Comparison of ENCODE assay signal across 23 cellular contexts in the genomic region with DNA sequence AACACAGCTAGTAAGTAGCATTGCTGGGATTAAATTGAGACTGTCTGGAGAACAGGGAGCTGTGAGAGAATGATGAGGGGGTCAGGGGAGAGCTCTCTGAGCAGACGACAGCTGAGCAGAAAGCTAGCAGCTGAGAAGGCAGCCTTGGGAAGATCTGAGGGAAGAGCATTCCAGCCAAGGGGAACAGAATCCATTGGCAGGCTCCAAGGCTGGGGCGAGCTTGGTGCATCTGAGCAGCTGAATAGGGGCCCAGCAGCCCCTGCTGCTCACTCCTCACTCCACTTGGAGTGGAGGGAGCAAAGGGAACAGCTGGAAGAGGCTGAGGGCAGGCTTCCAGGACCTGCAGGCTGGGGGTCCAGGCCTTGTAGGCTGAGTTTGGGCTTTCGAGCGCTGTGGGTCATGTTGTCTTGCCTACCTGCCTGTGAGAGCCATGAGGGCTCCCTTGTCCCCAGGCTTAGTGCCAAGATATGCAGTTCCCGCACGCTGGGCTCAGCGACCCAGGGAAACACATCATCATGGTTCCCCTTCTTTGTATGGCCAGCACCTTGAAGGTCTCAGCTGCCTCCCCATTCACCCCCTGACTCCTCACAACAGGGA. TPM values are rescaled to one million over a fixed set of nuclear protein-coding genes. Genes with fewer than 3 reads are reported as not detected.
DNase-seq lines count a peak whose midpoint lies in the region; ATAC-seq, FAIRE-seq and TF ChIP-seq lines count a peak whose summit lies in the region.
"Had no signal": no experiment of that assay in that cellular context is flagged by ENCODE, and none has a peak within 500 bp of the region (broad histone marks: within the 10 kb centered on the region; RNA-seq: fewer than 3 reads in every experiment).

No MANE protein-coding gene starts in this region.

- no peak for TF ChIP-seq EP300 in SK-N-SH (IDR thresholded peaks at IDR 0.05; ENCODE audit: borderline replicate concordance in 1 of 2, low read depth in 1 of 2, low read length in 1 of 2)
- TF ChIP-seq EP300 in gastroesophageal sphincter (IDR thresholded peaks at IDR 0.05) = no peak

- POLR2A ChIA-PET in SK-N-SH (lab: Yijun Ruan, JAX) = interaction anchor here (2.6 kb wide), 1 partner anchor 11 kb away, joined by 13 read pairs; a partner anchor contains a TSS

- H3K4me2 ChIP-seq in SK-N-SH = no peak overlapping the region
- H3K4me2 ChIP-seq: smooth muscle cell had no signal

- DNase-seq in SK-N-SH (no peak), myocyte (ENCODE audit: low read depth) (peak; percentile 97), upper lobe of right lung (peak; percentile 23), NCI-H774 (lab: John Stamatoyannopoulos, UW) (no peak), H54 (ENCODE audit: insufficient read length, low spot score) (no peak)
- DNase-seq: 8988T; activated CD4-positive, alpha-beta T cell treated with anti-CD3 and anti-CD28 coated beads, Interleukin-2, amount 50 U/mL, for 48 hours; activated T-cell treated with anti-CD3 and anti-CD28 coated beads, Interleukin-2, amount 50 U/mL, for 72 hours; lower lobe of right lung; MG63; naive B cell; NCI-H187; NCI-H2227 treated with DMSO at 0.1 percent for 48 hours had no signal

- H3K9ac ChIP-seq in SK-N-SH = no peak overlapping the region
- H3K9ac ChIP-seq: BLaER1 had no signal

- H3K27me3 ChIP-seq in SK-N-SH (ENCODE audit: insufficient read depth) = no peaks in the 10 kb centered on the region
- H3K27me3 ChIP-seq in gastroesophageal sphincter = no peaks in the 10 kb centered on the region
- H3K27me3 ChIP-seq in upper lobe of right lung = no peaks in the 10 kb centered on the region
- H3K27me3 ChIP-seq: BLaER1, MG63 had no signal

- H3K9me2 ChIP-seq in SK-N-SH = no peaks in the 10 kb centered on the region

- peaks cover 5 to 21% of the 10 kb centered on the region in 2 experiments; a peak in 2 of 4 replicates for H3K4me1 ChIP-seq in SK-N-SH (ENCODE audit: control insufficient read depth in 1 of 2, insufficient read depth in 2 of 2, low read depth in 1 of 2, low read length in 1 of 2)
- peaks cover 9 to 36% (median 10%) of the 10 kb centered on the region in 3 donors for H3K4me1 ChIP-seq in gastroesophageal sphincter
- no peaks in the 10 kb centered on the region for H3K4me1 ChIP-seq in upper lobe of right lung
- H3K4me1 ChIP-seq: lower lobe of right lung had no signal

- intact Hi-C loops in upper lobe of right lung (cut with DNase I) = no loop called here

- no peak for FAIRE-seq in H54 (lab: Jason Lieb, UNC)
- FAIRE-seq: D721Med, frontal cortex, GM12878 had no signal

- no peak for TF ChIP-seq POLR2A in gastroesophageal sphincter (IDR thresholded peaks at IDR 0.05)
- no peak for TF ChIP-seq POLR2A in H54 (IDR thresholded peaks at IDR 0.05; ENCODE audit: low read depth, low read length)

- peaks cover 0 to under 1% of the 10 kb centered on the region in 2 experiments for H3K36me3 ChIP-seq in SK-N-SH (replicated peaks in 1 of 2; ENCODE audit: control insufficient read depth in 1 of 2, insufficient read depth in 2 of 2, low read length in 1 of 2)
- no peaks in the 10 kb centered on the region for H3K36me3 ChIP-seq in gastroesophageal sphincter
- no peaks in the 10 kb centered on the region for H3K36me3 ChIP-seq in upper lobe of right lung
- H3K36me3 ChIP-seq: BLaER1, lower lobe of right lung, MG63, thoracic aorta had no signal

- H3F3A ChIP-seq in SK-N-SH (replicated peaks; ENCODE audit: insufficient read depth) = no peaks in the 10 kb centered on the region

- H3K4me3 ChIP-seq in SK-N-SH (ENCODE audit: low read depth in 2 of 2, low read length in 1 of 2) = no peak overlapping the region
- no peak overlapping the region for H3K4me3 ChIP-seq in gastroesophageal sphincter
- no peak overlapping the region for H3K4me3 ChIP-seq in upper lobe of right lung
- H3K4me3 ChIP-seq: BLaER1, GM12878, lower lobe of right lung, MG63, smooth muscle cell, thoracic aorta had no signal

- no peaks in the 10 kb centered on the region for H3K79me2 ChIP-seq in SK-N-SH (ENCODE audit: insufficient read depth)

- H4K20me1 ChIP-seq in SK-N-SH (ENCODE audit: insufficient read depth) = no peaks in the 10 kb centered on the region
- H4K20me1 ChIP-seq: BLaER1 had no signal

- no peak for TF ChIP-seq CTCF in SK-N-SH (IDR thresholded peaks at IDR 0.05)
- TF ChIP-seq CTCF in gastroesophageal sphincter (IDR thresholded peaks at IDR 0.05) = no peak
- no peak for TF ChIP-seq CTCF in upper lobe of right lung (IDR thresholded peaks at IDR 0.05)

- H3K9me3 ChIP-seq in SK-N-SH = no peaks in the 10 kb centered on the region
- no peaks in the 10 kb centered on the region for H3K9me3 ChIP-seq in gastroesophageal sphincter
- no peaks in the 10 kb centered on the region for H3K9me3 ChIP-seq in upper lobe of right lung
- H3K9me3 ChIP-seq: thoracic aorta had no signal

- CTCF ChIA-PET in SK-N-SH (lab: Yijun Ruan, JAX) = interaction anchor here (1.9 to 4.6 kb wide), 4 partner anchors 8 to 69 kb away, joined by 4 to 25 read pairs (median 8); a partner anchor contains a TSS

- WGBS in SK-N-SH (ENCODE audit: low lambda C conversion rate) = 73% methylated on average over 5 of the region's 7 CpGs
- 33 to 42% methylated on average over 1 to 5 of the region's 7 CpGs for WGBS in gastroesophageal sphincter (ENCODE audit: low coverage in 1 of 2), 2 donors

- H2AFZ ChIP-seq in SK-N-SH (ENCODE audit: low read depth) = no peak overlapping the region

- ATAC-seq in SK-N-SH treated with all-trans-retinoic acid at 6 μM for 48 hours (peak; percentile 33), gastroesophageal sphincter (no peak), upper lobe of right lung (no peak), GM18502 (IDR thresholded peaks at IDR 0.05; ENCODE audit: poor library complexity, unreplicated experiment) (no peak)
- ATAC-seq: activated T-cell treated with anti-CD3 and anti-CD28 coated beads, Interleukin-2, amount 50 U/mL, for 72 hours; GM12878 had no signal

- H3K27ac ChIP-seq in SK-N-SH (ENCODE audit: low read depth in 2 of 2, low read length in 1 of 2) = peak overlapping the region in 1 of 2 experiments; percentile 3; a peak in 2 of 4 replicates
- peak overlapping the region; percentile 11 to 78 (median 74) for H3K27ac ChIP-seq in gastroesophageal sphincter
- no peak overlapping the region for H3K27ac ChIP-seq in upper lobe of right lung
- H3K27ac ChIP-seq: BLaER1, lower lobe of right lung, VCaP had no signal

- no peak for TF ChIP-seq RAD21 in SK-N-SH (IDR thresholded peaks at IDR 0.05; ENCODE audit: low read length)

TF ChIP-seq in SK-N-SH treated with all-trans-retinoic acid at 6 μM for 48 hours, 23 proteins besides CTCF, POLR2A, EP300 and RAD21 (continues in another document):
- TF ChIP-seq ZC3H10 (CRISPR knock-in tag; IDR thresholded peaks at IDR 0.05) (no peak), ZNF70 (CRISPR knock-in tag; IDR thresholded peaks at IDR 0.05) (no peak), ESRRG (CRISPR knock-in tag; IDR thresholded peaks at IDR 0.05) (no peak), PPARA (CRISPR knock-in tag; IDR thresholded peaks at IDR 0.05; ENCODE audit: borderline replicate concordance) (no peak)

TF ChIP-seq in SK-N-SH, 30 proteins besides CTCF, POLR2A, EP300 and RAD21:
- TF ChIP-seq, protein P1, sequence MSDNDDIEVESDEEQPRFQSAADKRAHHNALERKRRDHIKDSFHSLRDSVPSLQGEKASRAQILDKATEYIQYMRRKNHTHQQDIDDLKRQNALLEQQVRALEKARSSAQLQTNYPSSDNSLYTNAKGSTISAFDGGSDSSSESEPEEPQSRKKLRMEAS (IDR thresholded peaks at IDR 0.05; ENCODE audit: low read depth) = no peak
- TF ChIP-seq MXI1 (IDR thresholded peaks at IDR 0.05; ENCODE audit: low read depth, low read length) (no peak), YY1 (IDR thresholded peaks at IDR 0.05; ENCODE audit: low read depth) (no peak), GABPA (IDR thresholded peaks at IDR 0.05; ENCODE audit: low read depth) (no peak), SIN3A (IDR thresholded peaks at IDR 0.05; ENCODE audit: borderline replicate concordance, low read depth, low read length) (no peak), ELF1 (IDR thresholded peaks at IDR 0.05) (no peak)
- TF ChIP-seq, protein P2, sequence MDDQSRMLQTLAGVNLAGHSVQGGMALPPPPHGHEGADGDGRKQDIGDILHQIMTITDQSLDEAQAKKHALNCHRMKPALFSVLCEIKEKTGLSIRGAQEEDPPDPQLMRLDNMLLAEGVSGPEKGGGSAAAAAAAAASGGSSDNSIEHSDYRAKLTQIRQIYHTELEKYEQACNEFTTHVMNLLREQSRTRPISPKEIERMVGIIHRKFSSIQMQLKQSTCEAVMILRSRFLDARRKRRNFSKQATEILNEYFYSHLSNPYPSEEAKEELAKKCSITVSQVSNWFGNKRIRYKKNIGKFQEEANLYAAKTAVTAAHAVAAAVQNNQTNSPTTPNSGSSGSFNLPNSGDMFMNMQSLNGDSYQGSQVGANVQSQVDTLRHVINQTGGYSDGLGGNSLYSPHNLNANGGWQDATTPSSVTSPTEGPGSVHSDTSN (IDR thresholded peaks at IDR 0.05) = no peak

RNA-seq across cellular contexts. Expression of a gene that starts 10.5 kb away (rescaled TPM):
- 6.9 and 7.2 TPM in 2 replicates for polyA plus RNA-seq in SK-N-SH (2012; rRNA removed)
- 2.2 and 3.3 TPM in 2 replicates for polyA plus RNA-seq in SK-N-SH (2012; cell fraction: cytosol; rRNA removed)
- 18.0 and 20.4 TPM in 2 replicates for polyA plus RNA-seq in SK-N-SH (2012; cell fraction: nucleus; rRNA removed)
- total RNA-seq in gastroesophageal sphincter (10 to 100 TPM in 3 of 4 donors, 1 to 10 TPM in 1; 4.4 to 40.5 (median 10.9) TPM), myocyte (54.0 and 59.2 TPM in 2 replicates), upper lobe of right lung (5.0 TPM)
- 24.7 TPM for polyA plus RNA-seq in myocyte (2012)

Comparison
In these comparisons a context has a peak if more than half of its experiments do, and no peak if none do; other contexts are left out.
1. DNase-seq: peak in myocyte (single experiment) and upper lobe of right lung (single experiment); none in SK-N-SH (single experiment), NCI-H774 (single experiment) and H54 (single experiment).